In genomic region chr7:49081076-49081475, GRCh38 we compare ENCODE assay signal across 25 cellular contexts.
"Had no signal": no experiment of that assay in that cellular context is flagged by ENCODE, and none has a peak within 500 bp of the region (broad histone marks: within the 10 kb centered on the region; RNA-seq: fewer than 3 reads in every experiment).

No MANE protein-coding gene starts in this region.

- H3K27me3 ChIP-seq: brain microvascular endothelial cell, colonic mucosa had no signal

- DNase-seq: activated B cell treated with CpG ODN at 0.5 μM for 24 hours; activated CD4-positive, alpha-beta T cell treated with anti-CD3 and anti-CD28 coated beads for 48 hours; activated CD4-positive, alpha-beta T cell treated with anti-CD3 and anti-CD28 coated beads, Interleukin-2, amount 50 U/mL, for 1 hour; activated CD4-positive, alpha-beta T cell treated with anti-CD3 and anti-CD28 coated beads, Interleukin-2, amount 50 U/mL, for 48 hours; activated CD8-positive, alpha-beta memory T cell treated with anti-CD3 and anti-CD28 coated beads for 24 hours; activated CD8-positive, alpha-beta T cell treated with anti-CD3 and anti-CD28 coated beads for 36 hours; activated effector memory CD4-positive, alpha-beta T cell treated with Interleukin-2 at 50 U/mL for 16 hours; activated gamma-delta T cell treated with Interleukin-2 at 50 U/mL for 16 hours; activated naive CD4-positive, alpha-beta T cell treated with anti-CD3 and anti-CD28 coated beads, Interleukin-2, amount 50 U/mL, for 16 hours; activated naive CD4-positive, alpha-beta T cell treated with Interleukin-2 at 50 U/mL for 16 hours; activated T-cell treated with anti-CD3 and anti-CD28 coated beads, Interleukin-2, amount 50 U/mL, for 4 hours; amniotic stem cell; brain microvascular endothelial cell; central memory CD4-positive, alpha-beta T cell; cerebellar nuclear complex; colonic mucosa; effector CD8-positive, alpha-beta T cell; foreskin fibroblast; T-helper 1 cell; T-helper 17 cell; T1000; WERI-Rb-1 had no signal

- H3K9me3 ChIP-seq: colonic mucosa had no signal

- H3K4me3 ChIP-seq: colonic mucosa had no signal

- ATAC-seq: activated CD4-positive, CD25-positive, alpha-beta regulatory T cell treated with anti-CD3 and anti-CD28 coated beads, Interleukin-2, amount 50 U/mL, for 24 hours; activated CD8-positive, alpha-beta T cell treated with anti-CD3 and anti-CD28 coated beads for 36 hours; activated T-cell treated with anti-CD3 and anti-CD28 coated beads, Interleukin-2, amount 50 U/mL, for 4 hours; activated T-helper 17 cell treated with anti-CD3 and anti-CD28 coated beads, Interleukin-2, amount 50 U/mL, for 72 hours; T-helper 17 cell had no signal

- H3K36me3 ChIP-seq: brain microvascular endothelial cell, colonic mucosa, WERI-Rb-1 had no signal

- H3K27ac ChIP-seq: brain microvascular endothelial cell, colonic mucosa, epithelial cell of prostate, WERI-Rb-1 had no signal

- H3K4me1 ChIP-seq: colonic mucosa had no signal
